Comparison of ENCODE assay signal across 16 cellular contexts in the genomic region with DNA sequence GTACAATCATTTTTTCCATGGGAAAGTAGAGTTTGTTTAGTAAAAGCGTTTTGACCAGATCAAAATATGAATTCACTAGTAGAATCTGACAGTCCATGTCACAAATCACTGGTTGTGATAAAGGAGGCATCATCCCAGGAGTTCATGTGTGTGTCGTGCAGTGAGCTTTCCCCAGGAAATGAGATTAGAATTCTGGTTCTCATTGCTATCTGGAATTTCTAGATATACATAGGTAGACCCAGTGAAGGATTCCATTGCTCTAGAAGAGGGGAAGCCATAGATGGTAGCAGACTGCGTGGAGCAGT.
"Had no signal": no experiment of that assay in that cellular context is flagged by ENCODE, and none has a peak within 500 bp of the region (broad histone marks: within the 10 kb centered on the region; RNA-seq: fewer than 3 reads in every experiment).

No MANE protein-coding gene starts in this region.

- H3K4me3 Mint-ChIP-seq: activated B cell treated with CpG ODN at 0.5 μM for 24 hours; memory B cell; natural killer cell; stimulated activated effector memory CD8-positive, alpha-beta T cell treated with anti-CD3 and anti-CD28 coated beads, Interleukin-12 subunit alpha, Interleukin-12 subunit beta, amount 100 ng/mL, for 72 hours had no signal

- H3K27ac Mint-ChIP-seq: activated B cell treated with CpG ODN at 0.5 μM for 24 hours, memory B cell, natural killer cell had no signal

- H3K27ac ChIP-seq: coronary artery, tibial artery, uterus had no signal

- H3K9me3 Mint-ChIP-seq: activated B cell treated with CpG ODN at 0.5 μM for 24 hours; natural killer cell; stimulated activated effector memory CD8-positive, alpha-beta T cell treated with anti-CD3 and anti-CD28 coated beads, Interleukin-12 subunit alpha, Interleukin-12 subunit beta, amount 100 ng/mL, for 72 hours had no signal

- H3K4me1 ChIP-seq: tibial artery, uterus had no signal

- H3K4me3 ChIP-seq: coronary artery, tibial artery, uterus had no signal

- H3K36me3 Mint-ChIP-seq: memory B cell; natural killer cell; stimulated activated effector memory CD8-positive, alpha-beta T cell treated with anti-CD3 and anti-CD28 coated beads, Interleukin-12 subunit alpha, Interleukin-12 subunit beta, amount 100 ng/mL, for 72 hours had no signal

- H3K36me3 ChIP-seq: tibial artery, uterus had no signal

- H3K27me3 ChIP-seq: tibial artery, uterus had no signal

- H3K9me3 ChIP-seq: tibial artery, uterus had no signal

- ATAC-seq: natural killer cell; stimulated activated effector memory CD8-positive, alpha-beta T cell treated with anti-CD3 and anti-CD28 coated beads, Interleukin-12 subunit alpha, Interleukin-12 subunit beta, amount 100 ng/mL, for 72 hours had no signal

- DNase-seq: activated B cell treated with CpG ODN at 0.5 μM for 24 hours; activated gamma-delta T cell treated with Interleukin-2 at 50 U/mL for 16 hours; activated T-cell treated with anti-CD3 and anti-CD28 coated beads, Interleukin-2, amount 50 U/mL, for 48 hours; amniotic stem cell; effector CD4-positive, alpha-beta T cell; hippocampal formation; kidney; left ventricle myocardium superior; natural killer cell; posterior cingulate gyrus; T-helper 2 cell; tibial artery; uterus had no signal
